25 cellular contexts compared by ENCODE assay signal in the genomic region with DNA sequence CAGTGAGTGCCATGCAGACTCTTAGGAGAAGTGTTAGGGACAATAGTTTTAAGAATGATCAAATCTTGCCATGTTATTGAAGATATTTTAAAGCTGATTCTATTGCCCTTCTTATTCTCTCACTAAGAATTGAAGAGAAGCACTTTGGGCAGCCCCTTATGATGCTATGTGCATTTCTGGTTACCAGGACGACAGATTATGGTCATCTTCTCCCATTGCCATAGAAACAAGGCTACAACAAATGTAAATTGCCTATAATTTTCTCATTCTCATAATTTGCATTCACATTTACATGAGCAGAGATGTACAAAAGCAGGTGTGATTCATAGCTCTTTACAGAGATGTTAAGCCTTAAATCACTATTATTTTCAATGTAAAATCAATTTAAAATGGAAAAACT.
"Had no signal": no experiment of that assay in that cellular context is flagged by ENCODE, and none has a peak within 500 bp of the region (broad histone marks: within the 10 kb centered on the region; RNA-seq: fewer than 3 reads in every experiment).

No MANE protein-coding gene starts in this region.

- FAIRE-seq: endothelial cell of umbilical vein had no signal

- H3K9me3 ChIP-seq: esophagus muscularis mucosa, mucosa of descending colon, suprapubic skin, vagina had no signal

- ATAC-seq: mucosa of descending colon; natural killer cell treated with Interleukin-12 subunit alpha and Interleukin-12 subunit beta and Interleukin-15 and Interleukin-18, amount 100 ng/mL, for 72 hours; sciatic nerve; stimulated activated naive CD8-positive, alpha-beta T cell treated with anti-CD3 and anti-CD28 coated beads, Interleukin-15, amount 100 ng/mL, for 72 hours had no signal

- H2AFZ ChIP-seq: neural progenitor cell, parathyroid adenoma had no signal

- H3K27ac ChIP-seq: coronary artery, esophagus muscularis mucosa, neural progenitor cell, parathyroid adenoma, suprapubic skin, vagina had no signal

- H3K4me1 ChIP-seq: neural progenitor cell, parathyroid adenoma, suprapubic skin, vagina had no signal

- H3K4me2 ChIP-seq: neural progenitor cell, smooth muscle cell had no signal

- H3K79me2 ChIP-seq: parathyroid adenoma had no signal

- H3K27me3 ChIP-seq: esophagus muscularis mucosa, neural progenitor cell, suprapubic skin, vagina had no signal

- H3K36me3 ChIP-seq: esophagus muscularis mucosa, neural progenitor cell, suprapubic skin, vagina had no signal

- H3K4me3 ChIP-seq: coronary artery, esophagus muscularis mucosa, lung, mucosa of descending colon, neural progenitor cell, smooth muscle cell, suprapubic skin, vagina had no signal

- H3K9ac ChIP-seq: neural progenitor cell, parathyroid adenoma had no signal

- DNase-seq: dermis blood vessel endothelial cell; effector memory CD4-positive, alpha-beta T cell; hypothalamus; immature natural killer cell; islet precursor cell; mucosa of descending colon; naive B cell; stimulated activated CD4-positive, alpha-beta T cell treated with anti-CD3 and anti-CD28 coated beads, Interleukin-12 subunit alpha, Interleukin-12 subunit beta, amount 100 ng/mL, for 4 hours; stimulated activated CD4-positive, alpha-beta T cell treated with anti-CD3 and anti-CD28 coated beads, Interleukin-1b, Interleukin-23, amount 100 ng/mL, for 48 hours; stimulated activated CD4-positive, alpha-beta T cell treated with anti-CD3 and anti-CD28 coated beads, Interleukin-4, amount 100 ng/mL, for 1 hour; stimulated activated CD8-positive, alpha-beta memory T cell treated with anti-CD3 and anti-CD28 coated beads, Interleukin-4, amount 100 ng/mL, for 48 hours; stimulated activated naive CD4-positive, alpha-beta T cell; stimulated activated naive CD8-positive, alpha-beta T cell treated with anti-CD3 and anti-CD28 coated beads, Interleukin-15, amount 100 ng/mL, for 72 hours; trophoblast cell had no signal
